In genomic region chr2:86035883-86036789, GRCh38 we compare ENCODE assay signal across 8 cellular contexts.
DNase-seq lines count a peak whose midpoint lies in the region; ATAC-seq lines count a peak whose summit lies in the region.

No MANE protein-coding gene starts in this region.

- peaks cover 90% of the 10 kb centered on the region for H3K4me1 Mint-ChIP-seq in stimulated activated naive CD8-positive, alpha-beta T cell treated with anti-CD3 and anti-CD28 coated beads, Interleukin-15, amount 100 ng/mL, for 72 hours

- peaks cover 34 to 42% of the 10 kb centered on the region in 2 donors for H3K4me1 ChIP-seq in muscle layer of duodenum (ENCODE audit: control insufficient read depth in 1 of 2, insufficient read depth in 2 of 2, low read length in 2 of 2)

- peak; percentile 78 for ATAC-seq in GM18868 (IDR thresholded peaks at IDR 0.05; ENCODE audit: unreplicated experiment)
- ATAC-seq in HG03103 (IDR thresholded peaks at IDR 0.05; ENCODE audit: low read depth, unreplicated experiment), result peak; percentile 76
- ATAC-seq in stimulated activated naive CD8-positive, alpha-beta T cell treated with anti-CD3 and anti-CD28 coated beads, Interleukin-15, amount 100 ng/mL, for 72 hours, result peak; percentile 67

- H3K9me3 Mint-ChIP-seq in stimulated activated naive CD8-positive, alpha-beta T cell treated with anti-CD3 and anti-CD28 coated beads, Interleukin-15, amount 100 ng/mL, for 72 hours, result no peaks in the 10 kb centered on the region

- H3K4me3 Mint-ChIP-seq in stimulated activated naive CD8-positive, alpha-beta T cell treated with anti-CD3 and anti-CD28 coated beads, Interleukin-15, amount 100 ng/mL, for 72 hours, result peak overlapping the region; percentile 63 to 71

- no peaks in the 10 kb centered on the region for H3K27me3 Mint-ChIP-seq in stimulated activated naive CD8-positive, alpha-beta T cell treated with anti-CD3 and anti-CD28 coated beads, Interleukin-15, amount 100 ng/mL, for 72 hours

- H3K27ac Mint-ChIP-seq in stimulated activated naive CD8-positive, alpha-beta T cell treated with anti-CD3 and anti-CD28 coated beads, Interleukin-15, amount 100 ng/mL, for 72 hours, result peak overlapping the region; percentile 62 to 95

- H3K9me3 ChIP-seq in muscle layer of duodenum (ENCODE audit: control insufficient read depth in 1 of 2, low read length in 2 of 2), result no peaks in the 10 kb centered on the region

- H3K36me3 ChIP-seq in muscle layer of duodenum (ENCODE audit: control insufficient read depth in 1 of 2, insufficient read depth in 2 of 2, low read length in 2 of 2), result peaks cover 17 to 43% of the 10 kb centered on the region in 2 donors

- no peaks in the 10 kb centered on the region for H3K27me3 ChIP-seq in muscle layer of duodenum (ENCODE audit: low read depth, low read length)

- peak overlapping the region in 1 of 2 donors; percentile 11 for H3K4me3 ChIP-seq in muscle layer of duodenum (ENCODE audit: low read depth in 1 of 2, low read length in 2 of 2)

- DNase-seq in AG08396 (ENCODE audit: low spot score), result peak; percentile 80
- peak; percentile 81 for DNase-seq in NCI-H345 treated with DMSO at 0.1 percent for 48 hours (lab: John Stamatoyannopoulos, UW; ENCODE audit: unreplicated experiment)
- DNase-seq in activated CD8-positive, alpha-beta memory T cell treated with anti-CD3 and anti-CD28 coated beads for 1 hour (ENCODE audit: extremely low read depth in 1 of 2, low read depth in 1 of 2), result peak; percentile 31 to 53
- DNase-seq in epidermal melanocyte (ENCODE audit: insufficient read length, low spot score), result peak; percentile 79
- DNase-seq in stimulated activated naive CD8-positive, alpha-beta T cell treated with anti-CD3 and anti-CD28 coated beads, Interleukin-15, amount 100 ng/mL, for 72 hours, result peak; percentile 54 to 77

- peak overlapping the region; percentile 84 for H3K27ac ChIP-seq in muscle layer of duodenum (ENCODE audit: low read length)
